Comparison of ENCODE assay signal across 8 cellular contexts in the genomic region with DNA sequence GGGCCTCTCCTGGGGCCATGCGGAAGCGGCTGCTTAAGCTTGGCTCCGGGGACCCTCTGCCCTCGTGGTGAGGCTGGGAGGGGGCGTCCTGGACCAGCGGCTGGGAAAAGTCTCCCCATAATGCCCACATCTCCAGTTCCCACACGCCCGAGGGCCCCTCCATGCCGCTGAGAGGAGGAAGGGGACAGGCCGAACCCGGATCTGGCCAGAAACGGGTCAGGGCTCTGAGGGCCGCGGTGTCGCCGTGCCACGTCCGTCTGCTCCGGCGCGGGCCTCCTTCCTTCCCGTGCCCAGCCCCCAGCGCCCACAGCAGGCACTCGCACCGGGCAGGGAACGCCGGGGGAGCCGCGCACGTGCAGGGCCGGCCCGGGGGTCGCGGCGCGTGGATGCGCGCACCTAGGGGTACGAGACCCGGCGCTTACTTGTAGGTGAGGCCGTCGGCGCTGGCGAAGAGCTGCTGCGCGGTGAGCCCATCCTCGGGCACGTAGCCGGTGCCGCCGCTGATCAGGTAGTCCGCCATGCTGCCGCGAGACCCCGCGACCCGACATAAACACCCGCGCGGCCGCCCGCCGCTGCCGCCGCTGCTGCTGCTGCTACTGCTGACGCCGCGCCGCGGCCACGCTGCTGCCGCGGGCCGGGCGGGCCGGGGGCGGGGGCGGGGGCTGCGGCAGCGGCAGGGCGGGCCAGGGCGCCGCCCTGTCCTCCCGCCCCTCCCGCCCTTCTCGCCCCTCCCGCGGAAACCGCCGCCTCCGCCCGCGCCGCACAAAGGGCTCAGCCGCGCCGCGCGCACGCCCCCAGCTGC. TPM values are rescaled to one million over a fixed set of nuclear protein-coding genes. Genes with fewer than 3 reads are reported as not detected.
DNase-seq lines count a peak whose midpoint lies in the region; ATAC-seq, FAIRE-seq and TF ChIP-seq lines count a peak whose summit lies in the region.

No MANE protein-coding gene starts in this region.

- H3K4me1 Mint-ChIP-seq in HFFc6 (ENCODE audit: low read depth) (peaks cover 41% of the 10 kb centered on the region), astrocyte (ENCODE audit: low read depth, unreplicated experiment) (peaks cover 7% of the 10 kb centered on the region)

- TF ChIP-seq CTCF in HFFc6 (IDR thresholded peaks at IDR 0.05): no peak
- no peak for TF ChIP-seq CTCF in astrocyte (IDR thresholded peaks at IDR 0.05; ENCODE audit: insufficient read depth, low read depth, low read length)

- H3K9ac ChIP-seq in BLaER1 (peak overlapping the region; percentile 98), astrocyte (ENCODE audit: low read length) (peak overlapping the region; percentile 81)

- H3K36me3 ChIP-seq in BLaER1 (peaks cover 33% of the 10 kb centered on the region), astrocyte (ENCODE audit: insufficient read depth, low read length) (peaks cover 5% of the 10 kb centered on the region)

- H3K4me3 Mint-ChIP-seq in HFFc6 (peak overlapping the region; percentile 94), astrocyte (ENCODE audit: unreplicated experiment) (peak overlapping the region; percentile 84)

- H3K9me3 Mint-ChIP-seq in HFFc6 (no peaks in the 10 kb centered on the region), astrocyte (ENCODE audit: unreplicated experiment) (no peaks in the 10 kb centered on the region)

- no peak for ATAC-seq in SK-N-SH treated with all-trans-retinoic acid at 6 μM for 48 hours
- ATAC-seq in GM18870 (IDR thresholded peaks at IDR 0.05; ENCODE audit: unreplicated experiment): no peak

- H3K4me3 ChIP-seq in BLaER1 (peak overlapping the region; percentile 98), astrocyte (ENCODE audit: insufficient read depth, low read depth, low read length) (peak overlapping the region; percentile 73), iPS-18c (ENCODE audit: insufficient read depth, low read depth, low read length) (peak overlapping the region; percentile 64)

- H3K27ac Mint-ChIP-seq in HFFc6 (peak overlapping the region; percentile 88), astrocyte (ENCODE audit: unreplicated experiment) (peak overlapping the region; percentile 34)

- H3K36me3 Mint-ChIP-seq in HFFc6 (ENCODE audit: low read depth) (peaks cover 17% of the 10 kb centered on the region; the same call in 1 of the 2 replicates), astrocyte (ENCODE audit: low read depth, unreplicated experiment) (peaks cover 3% of the 10 kb centered on the region)

- H2AFZ ChIP-seq in astrocyte (ENCODE audit: low read depth, low read length): peak overlapping the region; percentile 88

- H3K27ac ChIP-seq in BLaER1 (peak overlapping the region; percentile 97), astrocyte (ENCODE audit: low read depth, low read length) (peak overlapping the region; percentile 33)

- DNase-seq in HFFc6 (no peak), astrocyte (ENCODE audit: low read depth) (no peak), NCI-H187 treated with DMSO at 0.1 percent for 48 hours (lab: John Stamatoyannopoulos, UW) (no peak)
- peak; percentile 37 for DNase-seq in stimulated activated CD4-positive, alpha-beta T cell treated with anti-CD3 and anti-CD28 coated beads, Interleukin-1b, Interleukin-23, amount 100 ng/mL, for 48 hours

- H3K4me1 ChIP-seq in BLaER1 (peaks cover 66% of the 10 kb centered on the region), astrocyte (ENCODE audit: insufficient read depth, low read length) (peaks cover 28% of the 10 kb centered on the region)

- H3K27me3 Mint-ChIP-seq in HFFc6 (ENCODE audit: insufficient read depth) (no peaks in the 10 kb centered on the region; the same call in none of the 2 replicates), astrocyte (ENCODE audit: low read depth, unreplicated experiment) (peaks cover 42% of the 10 kb centered on the region)

- H3K27me3 ChIP-seq in BLaER1 (no peaks in the 10 kb centered on the region), astrocyte (ENCODE audit: insufficient read depth, low read length) (no peaks in the 10 kb centered on the region)

- H3K9me3 ChIP-seq in BLaER1 (no peaks in the 10 kb centered on the region), astrocyte (ENCODE audit: insufficient read depth, low read depth, low read length) (no peaks in the 10 kb centered on the region), iPS-18c (ENCODE audit: control insufficient read depth, insufficient read depth, low read length) (no peaks in the 10 kb centered on the region)

- FAIRE-seq in astrocyte (lab: Jason Lieb, UNC): no peak

- H3K79me2 ChIP-seq in astrocyte (ENCODE audit: insufficient read depth, low read length): peaks cover 27% of the 10 kb centered on the region

- H3K4me2 ChIP-seq in BLaER1 (peak overlapping the region; percentile 100), astrocyte (ENCODE audit: low read length) (peak overlapping the region; percentile 89)

- H4K20me1 ChIP-seq in BLaER1 (peaks cover 46% of the 10 kb centered on the region), astrocyte (ENCODE audit: insufficient read depth, low read length) (peaks cover 61% of the 10 kb centered on the region)

TF ChIP-seq in SK-N-SH treated with all-trans-retinoic acid at 6 μM for 48 hours, 23 proteins besides CTCF, POLR2A, EP300 and RAD21:
- TF ChIP-seq ARNTL (CRISPR knock-in tag; IDR thresholded peaks at IDR 0.05; ENCODE audit: borderline replicate concordance, low read depth): no peak
- TF ChIP-seq, protein P1, sequence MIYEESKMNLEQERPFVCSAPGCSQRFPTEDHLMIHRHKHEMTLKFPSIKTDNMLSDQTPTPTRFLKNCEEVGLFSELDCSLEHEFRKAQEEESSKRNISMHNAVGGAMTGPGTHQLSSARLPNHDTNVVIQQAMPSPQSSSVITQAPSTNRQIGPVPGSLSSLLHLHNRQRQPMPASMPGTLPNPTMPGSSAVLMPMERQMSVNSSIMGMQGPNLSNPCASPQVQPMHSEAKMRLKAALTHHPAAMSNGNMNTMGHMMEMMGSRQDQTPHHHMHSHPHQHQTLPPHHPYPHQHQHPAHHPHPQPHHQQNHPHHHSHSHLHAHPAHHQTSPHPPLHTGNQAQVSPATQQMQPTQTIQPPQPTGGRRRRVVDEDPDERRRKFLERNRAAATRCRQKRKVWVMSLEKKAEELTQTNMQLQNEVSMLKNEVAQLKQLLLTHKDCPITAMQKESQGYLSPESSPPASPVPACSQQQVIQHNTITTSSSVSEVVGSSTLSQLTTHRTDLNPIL (CRISPR knock-in tag; IDR thresholded peaks at IDR 0.05; ENCODE audit: low read depth): no peak
- TF ChIP-seq, protein P2, sequence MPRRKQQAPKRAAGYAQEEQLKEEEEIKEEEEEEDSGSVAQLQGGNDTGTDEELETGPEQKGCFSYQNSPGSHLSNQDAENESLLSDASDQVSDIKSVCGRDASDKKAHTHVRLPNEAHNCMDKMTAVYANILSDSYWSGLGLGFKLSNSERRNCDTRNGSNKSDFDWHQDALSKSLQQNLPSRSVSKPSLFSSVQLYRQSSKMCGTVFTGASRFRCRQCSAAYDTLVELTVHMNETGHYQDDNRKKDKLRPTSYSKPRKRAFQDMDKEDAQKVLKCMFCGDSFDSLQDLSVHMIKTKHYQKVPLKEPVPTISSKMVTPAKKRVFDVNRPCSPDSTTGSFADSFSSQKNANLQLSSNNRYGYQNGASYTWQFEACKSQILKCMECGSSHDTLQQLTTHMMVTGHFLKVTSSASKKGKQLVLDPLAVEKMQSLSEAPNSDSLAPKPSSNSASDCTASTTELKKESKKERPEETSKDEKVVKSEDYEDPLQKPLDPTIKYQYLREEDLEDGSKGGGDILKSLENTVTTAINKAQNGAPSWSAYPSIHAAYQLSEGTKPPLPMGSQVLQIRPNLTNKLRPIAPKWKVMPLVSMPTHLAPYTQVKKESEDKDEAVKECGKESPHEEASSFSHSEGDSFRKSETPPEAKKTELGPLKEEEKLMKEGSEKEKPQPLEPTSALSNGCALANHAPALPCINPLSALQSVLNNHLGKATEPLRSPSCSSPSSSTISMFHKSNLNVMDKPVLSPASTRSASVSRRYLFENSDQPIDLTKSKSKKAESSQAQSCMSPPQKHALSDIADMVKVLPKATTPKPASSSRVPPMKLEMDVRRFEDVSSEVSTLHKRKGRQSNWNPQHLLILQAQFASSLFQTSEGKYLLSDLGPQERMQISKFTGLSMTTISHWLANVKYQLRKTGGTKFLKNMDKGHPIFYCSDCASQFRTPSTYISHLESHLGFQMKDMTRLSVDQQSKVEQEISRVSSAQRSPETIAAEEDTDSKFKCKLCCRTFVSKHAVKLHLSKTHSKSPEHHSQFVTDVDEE (CRISPR knock-in tag; IDR thresholded peaks at IDR 0.05): peak; percentile 26; the same call in 1 of the 2 replicates
- 0 out of 2 replicates have a peak, but pooled peaks have one; percentile 25 for TF ChIP-seq GLIS3 (CRISPR knock-in tag; IDR thresholded peaks at IDR 0.05)

RNA-seq across cellular contexts. Expression of a gene that starts 4.2 kb away (rescaled TPM):
- total RNA-seq in HFFc6 (2021; fragmentation: NEBNext Ultra II Directional; extraction: Animal tissue kit (Norgen Biotek cat#: 25700)): 100 to 1,000 TPM in 1 of 6 experiments, 10 to 100 TPM in 5; 81.8 to 107 (median 93.3) TPM
- 43.9 and 44.7 TPM in 2 replicates for total RNA-seq in astrocyte

RNA-seq across cellular contexts. Expression of a gene that starts 44.1 kb away (rescaled TPM):
- total RNA-seq in HFFc6 (2021; fragmentation: NEBNext Ultra II Directional; extraction: Animal tissue kit (Norgen Biotek cat#: 25700)): not detected
- total RNA-seq in astrocyte: 0.62 and 0.93 TPM in 2 replicates

RNA-seq across cellular contexts. Expression of a gene that starts 50.1 kb away (rescaled TPM):
- 1 to 10 TPM; 6.3 to 9.0 (median 7.2) TPM for total RNA-seq in HFFc6 (2021; fragmentation: NEBNext Ultra II Directional; extraction: Animal tissue kit (Norgen Biotek cat#: 25700))
- total RNA-seq in astrocyte: 12.4 TPM in 2 replicates
